ENCODE assay signal across 1 cellular context in the genomic region with DNA sequence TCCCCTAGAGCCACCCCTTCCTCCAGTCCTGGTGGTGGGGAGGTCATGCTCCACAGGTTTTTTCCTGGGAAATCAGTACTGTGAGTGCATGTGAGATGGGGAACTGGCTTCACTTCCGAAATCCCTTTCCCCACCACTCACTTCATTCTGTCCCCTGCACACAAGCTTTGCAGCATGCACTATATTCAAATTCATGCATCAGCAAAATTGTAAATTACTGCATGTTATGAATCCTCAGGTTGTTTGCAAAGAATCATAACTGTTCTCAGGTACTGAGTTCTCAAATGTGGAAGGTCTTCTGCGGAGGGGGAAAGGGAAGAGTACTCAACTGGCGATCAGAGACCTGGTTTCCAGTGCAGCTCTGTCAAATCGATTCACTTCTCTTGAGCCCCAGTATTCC.
TF ChIP-seq lines count a peak whose summit lies in the region.

No MANE protein-coding gene starts in this region.

TF ChIP-seq in K562, 482 proteins besides CTCF, POLR2A, EP300 and RAD21:
- TF ChIP-seq EP400 (IDR thresholded peaks at IDR 0.05) (no peak), MAFF (IDR thresholded peaks at IDR 0.05; ENCODE audit: low read length) (peak; percentile 26; the same call in 1 of the 2 replicates), ZNF280B (CRISPR knock-in tag; IDR thresholded peaks at IDR 0.05) (no peak), C11orf30 (IDR thresholded peaks at IDR 0.05; ENCODE audit: low read depth) (peak; percentile 61; the same call in 1 of the 2 replicates), ELF4 (CRISPR knock-in tag; IDR thresholded peaks at IDR 0.05) (no peak), ZNF280A (IDR thresholded peaks at IDR 0.05; ENCODE audit: low read depth, partially characterized antibody) (no peak), MAFK (IDR thresholded peaks at IDR 0.05; ENCODE audit: low read length) (0 out of 2 replicates have a peak, but pooled peaks have one; percentile 13), MTA1 (IDR thresholded peaks at IDR 0.05; ENCODE audit: borderline replicate concordance) (no peak), VEZF1 (CRISPR knock-in tag; IDR thresholded peaks at IDR 0.05) (no peak), MAFG (tag; conservative IDR thresholded peaks at IDR 0.05) (peak; percentile 34; the same call in 1 of the 2 replicates), ZNF316 (IDR thresholded peaks at IDR 0.05) (peak; percentile 87), FOXM1 (IDR thresholded peaks at IDR 0.05; ENCODE audit: low read depth) (no peak), FOXM1 (CRISPR knock-in tag; IDR thresholded peaks at IDR 0.05; ENCODE audit: low read depth) (no peak), JUNB (CRISPR knock-in tag; conservative IDR thresholded peaks at IDR 0.05) (no peak), CEBPG (CRISPR knock-in tag; IDR thresholded peaks at IDR 0.05) (no peak), CEBPG (tag; conservative IDR thresholded peaks at IDR 0.05 in 1 of 2, IDR thresholded peaks at IDR 0.05 in 1 of 2) (no peak)
